Comparison of ENCODE assay signal across 8 cellular contexts in the genomic region with DNA sequence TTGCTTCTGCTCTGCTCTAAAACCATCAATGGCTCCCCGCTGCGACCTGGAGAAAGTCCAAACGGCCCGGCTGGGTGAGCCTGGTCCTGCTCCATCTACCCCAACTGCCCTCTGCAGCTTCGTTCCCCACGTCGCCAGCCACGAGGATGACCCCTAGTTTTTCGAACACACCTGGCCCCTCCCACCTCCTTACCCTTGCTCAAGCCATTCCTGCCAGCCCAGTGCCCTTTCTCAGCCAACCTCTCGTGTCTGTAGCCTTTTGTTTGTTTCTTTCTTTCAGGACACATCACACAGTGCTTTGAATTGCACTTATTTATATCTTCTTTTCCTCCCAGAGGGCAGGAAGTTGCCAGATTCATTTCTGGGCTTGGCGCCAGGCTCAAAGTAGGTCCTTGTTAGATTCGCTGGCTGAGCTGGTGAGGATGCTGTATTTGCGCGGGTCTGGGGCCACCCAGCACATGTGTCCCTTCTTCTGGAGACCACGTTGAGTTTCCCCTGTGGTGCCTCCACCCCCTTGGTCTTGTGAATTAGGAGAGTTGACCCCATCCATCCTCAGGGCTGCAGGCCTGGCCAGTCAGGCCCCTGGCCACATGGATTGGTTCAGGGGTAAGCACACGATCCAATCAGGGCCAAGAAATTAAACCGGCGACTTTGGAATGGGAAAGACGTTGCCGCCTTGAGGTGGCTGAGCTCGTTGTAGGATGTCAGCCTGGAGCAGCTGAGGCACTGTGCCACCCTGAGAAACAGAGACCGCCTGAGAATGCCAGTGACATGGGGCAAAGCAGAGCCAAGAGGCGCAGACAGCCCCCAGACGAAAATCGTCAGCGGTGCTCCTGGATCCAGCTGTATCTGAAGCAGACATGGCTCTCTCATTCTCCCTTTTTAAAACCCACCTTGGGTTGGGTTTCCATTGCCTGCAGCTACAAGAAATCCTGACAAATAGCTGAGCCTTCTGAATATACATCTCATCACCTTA.
DNase-seq lines count a peak whose midpoint lies in the region; ATAC-seq and TF ChIP-seq lines count a peak whose summit lies in the region.

No MANE protein-coding gene starts in this region.

- no peak for TF ChIP-seq CTCF in HFFc6 (IDR thresholded peaks at IDR 0.05)
- no peak for TF ChIP-seq CTCF in SK-N-SH (IDR thresholded peaks at IDR 0.05)
- TF ChIP-seq CTCF in fibroblast of lung (conservative IDR thresholded peaks at IDR 0.05 in 1 of 2, IDR thresholded peaks at IDR 0.05 in 1 of 2; ENCODE audit: low read depth in 1 of 2, low read length in 2 of 2), result no peak

- POLR2A ChIA-PET in SK-N-SH (lab: Yijun Ruan, JAX), result no interaction called here

- DNase-seq in A172 (ENCODE audit: low spot score) (peak; percentile 85), HFFc6 (peak; percentile 73), SK-N-SH (peak; percentile 82), fibroblast of lung (ENCODE audit: low read depth in 2 of 2) (peak; percentile 82 to 94), occipital lobe (lab: John Stamatoyannopoulos, UW) (peak; percentile 43)
- DNase-seq in effector memory CD4-positive, alpha-beta T cell, result no peak
- no peak for DNase-seq in T-helper 2 cell treated with Interferon-gamma antibody and Interleukin-4, amounts not matched to agents 5 μg/mL and 100 μg/mL, for 36 hours (ENCODE audit: low spot score)

- TF ChIP-seq RAD21 in SK-N-SH (IDR thresholded peaks at IDR 0.05; ENCODE audit: low read length), result no peak; the same call in 1 of the 2 replicates

- no peak overlapping the region for H3K9ac ChIP-seq in SK-N-SH
- no peak overlapping the region for H3K9ac ChIP-seq in fibroblast of lung (ENCODE audit: insufficient read depth, low read length)

- H3K9me3 Mint-ChIP-seq in HFFc6, result no peaks in the 10 kb centered on the region
- no peaks in the 10 kb centered on the region for H3K9me3 Mint-ChIP-seq in T-helper 2 cell treated with Interferon-gamma antibody and Interleukin-4, amounts not matched to agents 5 μg/mL and 100 μg/mL, for 36 hours

- H3F3A ChIP-seq in SK-N-SH (replicated peaks; ENCODE audit: insufficient read depth), result no peaks in the 10 kb centered on the region

- H2AFZ ChIP-seq in SK-N-SH (ENCODE audit: low read depth), result peak overlapping the region; percentile 44; the same call in 1 of the 2 replicates
- H2AFZ ChIP-seq in fibroblast of lung (ENCODE audit: low read length), result peak overlapping the region; percentile 45

- H4K20me1 ChIP-seq in SK-N-SH (ENCODE audit: insufficient read depth), result no peaks in the 10 kb centered on the region
- no peaks in the 10 kb centered on the region for H4K20me1 ChIP-seq in fibroblast of lung (ENCODE audit: control insufficient read depth, extremely low read depth, insufficient read depth, low read length)

- H3K36me3 ChIP-seq in SK-N-SH (replicated peaks in 1 of 2; ENCODE audit: control insufficient read depth in 1 of 2, insufficient read depth in 2 of 2, low read length in 1 of 2) (no peaks in the 10 kb centered on the region), fibroblast of lung (ENCODE audit: control insufficient read depth, insufficient read depth, low read length) (no peaks in the 10 kb centered on the region)
- H3K36me3 ChIP-seq in effector memory CD4-positive, alpha-beta T cell (ENCODE audit: control insufficient read depth, insufficient read depth, low read length), result no peaks in the 10 kb centered on the region

- H3K4me1 ChIP-seq in SK-N-SH (ENCODE audit: control insufficient read depth in 1 of 2, insufficient read depth in 2 of 2, low read depth in 1 of 2, low read length in 1 of 2) (peaks cover 5 to 25% of the 10 kb centered on the region in 2 experiments; a peak in 2 of 4 replicates), fibroblast of lung (ENCODE audit: control insufficient read depth, extremely low read depth, insufficient read depth, low read length) (peaks cover 14% of the 10 kb centered on the region)
- H3K4me1 ChIP-seq in effector memory CD4-positive, alpha-beta T cell (ENCODE audit: control insufficient read depth, insufficient read depth, low read length, poor library complexity, severe bottlenecking), result no peaks in the 10 kb centered on the region

- H3K79me2 ChIP-seq in SK-N-SH (ENCODE audit: insufficient read depth) (no peaks in the 10 kb centered on the region), fibroblast of lung (ENCODE audit: control insufficient read depth, insufficient read depth, low read length) (no peaks in the 10 kb centered on the region)

- no peaks in the 10 kb centered on the region for H3K36me3 Mint-ChIP-seq in HFFc6 (ENCODE audit: low read depth)
- H3K36me3 Mint-ChIP-seq in T-helper 2 cell treated with Interferon-gamma antibody and Interleukin-4, amounts not matched to agents 5 μg/mL and 100 μg/mL, for 36 hours (ENCODE audit: low read depth), result no peaks in the 10 kb centered on the region

- H3K4me3 Mint-ChIP-seq in HFFc6, result peak overlapping the region; percentile 4; the same call in 1 of the 2 replicates
- no peak overlapping the region for H3K4me3 Mint-ChIP-seq in T-helper 2 cell treated with Interferon-gamma antibody and Interleukin-4, amounts not matched to agents 5 μg/mL and 100 μg/mL, for 36 hours

- H3K4me2 ChIP-seq in SK-N-SH (peak overlapping the region; percentile 62; the same call in 1 of the 2 replicates), fibroblast of lung (ENCODE audit: extremely low read depth, insufficient read depth, low read length) (no peak overlapping the region)

- H3K4me3 ChIP-seq in SK-N-SH (ENCODE audit: low read depth in 2 of 2, low read length in 1 of 2) (no peak overlapping the region), fibroblast of lung (replicated peaks in 1 of 4; ENCODE audit: control extremely low read depth in 1 of 4, insufficient read depth in 1 of 4, low read depth in 3 of 4, low read length in 4 of 4) (no peak overlapping the region)
- H3K4me3 ChIP-seq in effector memory CD4-positive, alpha-beta T cell (ENCODE audit: insufficient read depth, low read depth, low read length, poor library complexity, severe bottlenecking), result no peak overlapping the region

- no peaks in the 10 kb centered on the region for H3K27me3 ChIP-seq in SK-N-SH (ENCODE audit: insufficient read depth)
- H3K27me3 ChIP-seq in fibroblast of lung (ENCODE audit: control insufficient read depth, insufficient read depth, low read length), result no peaks in the 10 kb centered on the region
- H3K27me3 ChIP-seq in effector memory CD4-positive, alpha-beta T cell (replicated peaks; ENCODE audit: control insufficient read depth, insufficient read depth, low read length, poor library complexity, severe bottlenecking), result no peaks in the 10 kb centered on the region

- H3K27me3 Mint-ChIP-seq in HFFc6 (ENCODE audit: insufficient read depth), result no peaks in the 10 kb centered on the region
- H3K27me3 Mint-ChIP-seq in T-helper 2 cell treated with Interferon-gamma antibody and Interleukin-4, amounts not matched to agents 5 μg/mL and 100 μg/mL, for 36 hours (ENCODE audit: low read depth), result no peaks in the 10 kb centered on the region

- peak overlapping the region; percentile 63 to 92; a peak in 3 of 4 replicates for H3K27ac ChIP-seq in SK-N-SH (ENCODE audit: low read depth in 2 of 2, low read length in 1 of 2)
- H3K27ac ChIP-seq in fibroblast of lung (ENCODE audit: insufficient read depth, low read length), result peak overlapping the region; percentile 17
- H3K27ac ChIP-seq in effector memory CD4-positive, alpha-beta T cell (ENCODE audit: insufficient read depth, low read length, poor library complexity, severe bottlenecking), result no peak overlapping the region

- 60% methylated on average over 26 of the region's 26 CpGs for WGBS in SK-N-SH (ENCODE audit: low lambda C conversion rate)

- H3K4me1 Mint-ChIP-seq in HFFc6 (ENCODE audit: low read depth), result peaks cover 24% of the 10 kb centered on the region
- H3K4me1 Mint-ChIP-seq in T-helper 2 cell treated with Interferon-gamma antibody and Interleukin-4, amounts not matched to agents 5 μg/mL and 100 μg/mL, for 36 hours (ENCODE audit: low read depth), result peaks cover 46% of the 10 kb centered on the region

- no peak for ATAC-seq in GM18505 (IDR thresholded peaks at IDR 0.05; ENCODE audit: unreplicated experiment)

- no peaks in the 10 kb centered on the region for H3K9me2 ChIP-seq in SK-N-SH

- no peak for TF ChIP-seq EP300 in SK-N-SH (IDR thresholded peaks at IDR 0.05; ENCODE audit: borderline replicate concordance in 1 of 2, low read depth in 1 of 2, low read length in 1 of 2)

- peak overlapping the region; percentile 74 for H3K27ac Mint-ChIP-seq in HFFc6
- no peak overlapping the region for H3K27ac Mint-ChIP-seq in T-helper 2 cell treated with Interferon-gamma antibody and Interleukin-4, amounts not matched to agents 5 μg/mL and 100 μg/mL, for 36 hours

- H3K9me3 ChIP-seq in SK-N-SH (no peaks in the 10 kb centered on the region), fibroblast of lung (ENCODE audit: control insufficient read depth, insufficient read depth, low read depth, low read length) (no peaks in the 10 kb centered on the region)
- H3K9me3 ChIP-seq in effector memory CD4-positive, alpha-beta T cell (ENCODE audit: control insufficient read depth, low read length), result no peaks in the 10 kb centered on the region

- no peak for TF ChIP-seq POLR2A in GM18505 (IDR thresholded peaks at IDR 0.05; ENCODE audit: borderline replicate concordance, extremely low read depth, insufficient read depth, insufficient read length)

- CTCF ChIA-PET in SK-N-SH (lab: Yijun Ruan, JAX), result interaction anchor here (0.9 to 1.7 kb wide), 5 partner anchors 8 to 161 kb away, joined by 3 to 6 read pairs (median 4); a partner anchor contains a TSS

Comparison
In these comparisons a context has a peak if more than half of its experiments do, and no peak if none do; other contexts are left out.
1. DNase-seq: peak in A172 (single experiment), HFFc6 (single experiment), SK-N-SH (single experiment), fibroblast of lung (2 of 2) and occipital lobe (single experiment); none in effector memory CD4-positive, alpha-beta T cell (0 of 3) and T-helper 2 cell treated with Interferon-gamma antibody and Interleukin-4, amounts not matched to agents 5 μg/mL and 100 μg/mL, for 36 hours (single experiment).